In genomic region chr4:166635367-166635766, GRCh38 we compare ENCODE assay signal across 10 cellular contexts.
"Had no signal": no experiment of that assay in that cellular context is flagged by ENCODE, and none has a peak within 500 bp of the region (broad histone marks: within the 10 kb centered on the region; RNA-seq: fewer than 3 reads in every experiment).

No MANE protein-coding gene starts in this region.

- DNase-seq: H9, HCEC 1CT, HFFc6, KBM-7 had no signal

- H3K4me3 ChIP-seq: GM23338 had no signal

- FAIRE-seq: H1, H54, HepG2 had no signal

- H3K27ac ChIP-seq: HL-60, KMS-11 had no signal

- ATAC-seq: GM23338, HepG2 had no signal
